ENCODE assay signal across 25 cellular contexts in the genomic region with DNA sequence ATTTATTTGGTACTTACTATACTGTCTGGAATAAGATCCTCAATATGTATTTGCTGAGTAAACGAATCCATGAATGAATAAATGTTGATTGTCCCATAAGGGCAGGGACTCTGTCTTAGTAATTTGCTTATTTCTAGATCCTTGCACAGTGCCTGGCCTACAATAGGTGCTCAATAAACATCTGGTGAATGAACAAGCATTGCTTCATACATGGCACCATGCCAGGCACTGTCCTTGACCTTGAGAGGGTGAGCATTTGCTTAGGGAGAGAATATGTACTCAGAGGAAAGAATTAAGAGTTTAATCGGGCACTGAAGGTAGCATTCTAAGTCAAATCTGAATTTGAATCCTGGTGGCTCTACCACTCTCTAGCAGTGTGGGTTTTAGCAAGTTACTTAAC.
DNase-seq lines count a peak whose midpoint lies in the region; ATAC-seq, FAIRE-seq and TF ChIP-seq lines count a peak whose summit lies in the region.
"Had no signal": no experiment of that assay in that cellular context is flagged by ENCODE, and none has a peak within 500 bp of the region (broad histone marks: within the 10 kb centered on the region; RNA-seq: fewer than 3 reads in every experiment).

No MANE protein-coding gene starts in this region.

- no peak overlapping the region for H3K4me3 Mint-ChIP-seq in mesothelial cell of epicardium
- H3K4me3 Mint-ChIP-seq: activated naive CD4-positive, alpha-beta T cell treated with anti-CD3 and anti-CD28 coated beads, Interleukin-2, amount 10 ng/mL, durations not matched to agents 7 days and 5 days; CD4-positive, alpha-beta T cell; GM23338; nephron progenitor cell had no signal

- CTCF ChIA-PET in HEK293 (lab: Yijun Ruan, JAX): interaction anchor here (0.7 kb wide), 1 partner anchor 10 kb away, joined by 3 read pairs; no protein-coding TSS in a partner anchor

- H3K27ac ChIP-seq in HEK293 (ENCODE audit: extremely low read depth, low read depth, low read length) (no peak overlapping the region), caudate nucleus (ENCODE audit: low read depth, low read length) (no peak overlapping the region)
- H3K27ac ChIP-seq: foreskin keratinocyte, pancreas, right atrium auricular region, WERI-Rb-1 had no signal

- no peaks in the 10 kb centered on the region for H3K36me3 ChIP-seq in HEK293 (ENCODE audit: control insufficient read depth in 2 of 2, insufficient read depth in 1 of 2, low read length in 2 of 2)
- H3K36me3 ChIP-seq: pancreas, right atrium auricular region, thoracic aorta, WERI-Rb-1 had no signal

- DNase-seq in NCI-H2029 treated with DMSO at 0.1 percent for 48 hours (lab: John Stamatoyannopoulos, UW) (peak; percentile 33), mesothelial cell of epicardium (ENCODE audit: low spot score in 2 of 2, unreplicated experiment in 2 of 2) (no peak), caudate nucleus (lab: John Stamatoyannopoulos, UW) (no peak), DMS153 (lab: John Stamatoyannopoulos, UW) (no peak), urothelium cell line (ENCODE audit: low spot score) (no peak)
- DNase-seq: activated CD4-positive, alpha-beta T cell treated with anti-CD3 and anti-CD28 coated beads, Interleukin-2, amount 50 U/mL, for 1 hour; activated naive CD4-positive, alpha-beta T cell treated with anti-CD3 and anti-CD28 coated beads, Interleukin-2, amount 10 ng/mL, durations not matched to agents 7 days and 5 days; anterior cingulate cortex; CD4-positive, alpha-beta T cell; central memory CD4-positive, alpha-beta T cell; NCI-H187; NCI-H345; NCI-H748 treated with DMSO at 0.1 percent for 48 hours; nephron progenitor cell; stimulated activated CD4-positive, alpha-beta T cell treated with anti-CD3 and anti-CD28 coated beads, Interleukin-12 subunit alpha, Interleukin-12 subunit beta, amount 100 ng/mL, for 4 hours; stimulated activated naive CD4-positive, alpha-beta T cell treated with Interleukin-2 at 50 U/mL for 16 hours; WERI-Rb-1 had no signal

- H3K4me3 ChIP-seq in HEK293 (ENCODE audit: low read depth, low read length): no peak overlapping the region
- H3K4me3 ChIP-seq: GM23338, pancreas, right atrium auricular region had no signal

- no peak for TF ChIP-seq CTCF in HEK293 (tag by site-specific recombination; IDR thresholded peaks at IDR 0.05)
- TF ChIP-seq CTCF in mesothelial cell of epicardium (IDR thresholded peaks at IDR 0.05; ENCODE audit: unreplicated experiment): no peak

- H3K36me3 Mint-ChIP-seq in mesothelial cell of epicardium: no peaks in the 10 kb centered on the region
- H3K36me3 Mint-ChIP-seq: activated naive CD4-positive, alpha-beta T cell treated with anti-CD3 and anti-CD28 coated beads, Interleukin-2, amount 10 ng/mL, durations not matched to agents 7 days and 5 days had no signal

- H3K4me1 Mint-ChIP-seq in mesothelial cell of epicardium: peaks cover 57% of the 10 kb centered on the region
- H3K4me1 Mint-ChIP-seq: activated naive CD4-positive, alpha-beta T cell treated with anti-CD3 and anti-CD28 coated beads, Interleukin-2, amount 10 ng/mL, durations not matched to agents 7 days and 5 days had no signal

- FAIRE-seq in urothelium cell line (lab: Jason Lieb, UNC): no peak
- FAIRE-seq: G401.6, pancreas had no signal

- no peaks in the 10 kb centered on the region for H3K27me3 Mint-ChIP-seq in mesothelial cell of epicardium (ENCODE audit: low read depth)

- POLR2A ChIA-PET in HEK293 (lab: Yijun Ruan, JAX): no interaction called here

- peaks cover under 1% of the 10 kb centered on the region for H3K4me1 ChIP-seq in HEK293 (ENCODE audit: control insufficient read depth, insufficient read depth, low read length)
- H3K4me1 ChIP-seq: foreskin keratinocyte, pancreas had no signal

- peak; percentile 45 for ATAC-seq in esophagus mucosa
- ATAC-seq: foreskin keratinocyte, GM23338, pancreas had no signal

- no peaks in the 10 kb centered on the region for H3K9me3 Mint-ChIP-seq in mesothelial cell of epicardium
- H3K9me3 Mint-ChIP-seq: activated naive CD4-positive, alpha-beta T cell treated with anti-CD3 and anti-CD28 coated beads, Interleukin-2, amount 10 ng/mL, durations not matched to agents 7 days and 5 days; CD4-positive, alpha-beta T cell; GM23338; nephron progenitor cell had no signal

- H3K9me3 ChIP-seq in HEK293 (ENCODE audit: control insufficient read depth, insufficient read depth, low read depth, low read length): no peaks in the 10 kb centered on the region
- H3K9me3 ChIP-seq: pancreas, right atrium auricular region, thoracic aorta had no signal

- H3K27ac Mint-ChIP-seq in mesothelial cell of epicardium: peak overlapping the region; percentile 24
- H3K27ac Mint-ChIP-seq: activated naive CD4-positive, alpha-beta T cell treated with anti-CD3 and anti-CD28 coated beads, Interleukin-2, amount 10 ng/mL, durations not matched to agents 7 days and 5 days; CD4-positive, alpha-beta T cell; GM23338; nephron progenitor cell had no signal

TF ChIP-seq in HEK293, 187 proteins besides CTCF, POLR2A, EP300 and RAD21:
- TF ChIP-seq ZNF600 (tag by site-specific recombination; IDR thresholded peaks at IDR 0.05) (no peak), ZNF664 (tag by site-specific recombination; IDR thresholded peaks at IDR 0.05) (peak; percentile 87; the same call in 1 of the 2 replicates)
